Comparison of ENCODE assay signal across 31 cellular contexts in the genomic region with DNA sequence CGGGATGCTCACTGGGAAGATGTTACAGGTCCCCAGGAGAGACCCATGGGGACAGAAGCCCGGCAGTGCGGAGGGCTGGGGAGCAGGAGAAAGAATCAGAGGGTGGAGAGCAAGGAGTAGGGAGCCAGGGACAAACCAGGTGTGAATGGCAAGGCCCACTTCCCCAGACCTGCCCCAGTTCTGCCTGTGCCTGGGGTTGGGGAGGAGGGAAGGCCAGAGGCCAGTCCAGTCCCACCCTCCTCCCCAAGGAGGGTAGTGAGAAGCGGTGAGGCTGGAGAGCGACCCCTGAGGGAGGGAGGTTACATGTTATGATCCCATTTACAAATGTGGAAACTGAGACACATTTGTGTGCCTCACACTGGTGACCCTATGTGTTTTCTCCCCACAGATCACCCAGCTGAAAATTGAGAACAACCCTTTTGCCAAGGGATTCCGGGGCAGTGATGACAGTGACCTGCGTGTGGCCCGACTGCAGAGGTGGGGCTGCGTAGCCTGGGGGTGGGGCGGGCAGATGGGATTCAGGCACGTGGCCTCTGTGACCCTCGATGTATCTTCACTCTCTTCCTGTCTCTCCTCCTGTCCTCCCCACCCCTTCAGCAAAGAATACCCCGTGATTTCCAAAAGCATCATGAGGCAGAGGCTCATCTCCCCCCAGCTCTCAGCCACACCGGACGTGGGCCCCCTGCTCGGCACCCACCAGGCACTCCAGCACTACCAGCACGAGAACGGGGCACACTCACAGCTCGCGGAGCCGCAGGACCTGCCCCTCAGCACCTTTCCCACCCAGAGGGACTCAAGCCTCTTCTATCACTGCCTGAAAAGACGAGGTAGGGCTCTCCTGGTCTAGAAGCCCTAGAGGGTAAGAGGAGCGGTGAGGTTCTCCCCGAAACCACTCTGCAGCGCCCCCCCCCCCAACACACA. TPM values are rescaled to one million over a fixed set of nuclear protein-coding genes. Genes with fewer than 3 reads are reported as not detected.
"Had no signal": no experiment of that assay in that cellular context is flagged by ENCODE, and none has a peak within 500 bp of the region (broad histone marks: within the 10 kb centered on the region; RNA-seq: fewer than 3 reads in every experiment).

No MANE protein-coding gene starts in this region.

- H3K27me3 ChIP-seq: ovary had no signal

- H3K27ac Mint-ChIP-seq: activated CD8-positive, alpha-beta T cell treated with anti-CD3 and anti-CD28 coated beads for 36 hours; activated naive CD4-positive, alpha-beta T cell treated with anti-CD3 and anti-CD28 coated beads for 36 hours; activated naive CD8-positive, alpha-beta T cell treated with anti-CD3 and anti-CD28 coated beads, Interleukin-2, amount 10 ng/mL, durations not matched to agents 7 days and 5 days; activated T-cell treated with anti-CD3 and anti-CD28 coated beads, Interleukin-2, amount 50 U/mL, for 72 hours; immature natural killer cell; nephron progenitor cell; stimulated activated naive B cell treated with anti-CD40 and anti-IgM and Interleukin-4, amounts not matched to agents 10 μg/mL and 1 μg/mL and 100 μg/mL, for 72 hours had no signal

- H3K4me3 Mint-ChIP-seq: activated CD8-positive, alpha-beta T cell treated with anti-CD3 and anti-CD28 coated beads for 36 hours; activated naive CD4-positive, alpha-beta T cell treated with anti-CD3 and anti-CD28 coated beads for 36 hours; activated naive CD8-positive, alpha-beta T cell treated with anti-CD3 and anti-CD28 coated beads, Interleukin-2, amount 10 ng/mL, durations not matched to agents 7 days and 5 days; activated T-cell treated with anti-CD3 and anti-CD28 coated beads, Interleukin-2, amount 50 U/mL, for 72 hours; immature natural killer cell; nephron progenitor cell; stimulated activated naive B cell treated with anti-CD40 and anti-IgM and Interleukin-4, amounts not matched to agents 10 μg/mL and 1 μg/mL and 100 μg/mL, for 72 hours had no signal

- ATAC-seq: activated CD8-positive, alpha-beta T cell treated with anti-CD3 and anti-CD28 coated beads for 36 hours; activated T-cell treated with anti-CD3 and anti-CD28 coated beads, Interleukin-2, amount 50 U/mL, for 72 hours; gastroesophageal sphincter; left lobe of liver; stimulated activated naive B cell treated with anti-CD40 and anti-IgM and Interleukin-4, amounts not matched to agents 10 μg/mL and 1 μg/mL and 100 μg/mL, for 72 hours had no signal

- H3K4me1 Mint-ChIP-seq: immature natural killer cell had no signal

- H3K36me3 Mint-ChIP-seq: activated naive CD8-positive, alpha-beta T cell treated with anti-CD3 and anti-CD28 coated beads, Interleukin-2, amount 10 ng/mL, durations not matched to agents 7 days and 5 days; immature natural killer cell; stimulated activated naive B cell treated with anti-CD40 and anti-IgM and Interleukin-4, amounts not matched to agents 10 μg/mL and 1 μg/mL and 100 μg/mL, for 72 hours had no signal

- H3K9me3 ChIP-seq: gastroesophageal sphincter, ovary, prostate gland, suprapubic skin, tibial nerve had no signal

- H3K4me3 ChIP-seq: coronary artery, dorsolateral prefrontal cortex, gastroesophageal sphincter, lung, ovary, prostate gland, smooth muscle cell, suprapubic skin, tibial nerve had no signal

- H3K27ac ChIP-seq: brain microvascular endothelial cell, coronary artery, dorsolateral prefrontal cortex, gastroesophageal sphincter, ovary, prostate gland, suprapubic skin, tibial nerve, VCaP had no signal

- H3K36me3 ChIP-seq: brain microvascular endothelial cell, gastroesophageal sphincter, ovary, prostate gland, suprapubic skin, tibial nerve had no signal

- DNase-seq: activated CD4-positive, alpha-beta T cell treated with anti-CD3 and anti-CD28 coated beads, Interleukin-2, amount 50 U/mL, for 1 hour; activated CD8-positive, alpha-beta T cell treated with anti-CD3 and anti-CD28 coated beads for 36 hours; activated naive CD4-positive, alpha-beta T cell treated with anti-CD3 and anti-CD28 coated beads for 36 hours; activated naive CD8-positive, alpha-beta T cell treated with anti-CD3 and anti-CD28 coated beads, Interleukin-2, amount 10 ng/mL, durations not matched to agents 7 days and 5 days; activated T-cell treated with anti-CD3 and anti-CD28 coated beads, Interleukin-2, amount 50 U/mL, for 72 hours; brain microvascular endothelial cell; dorsolateral prefrontal cortex; effector memory CD4-positive, alpha-beta T cell; erythroblast; hypothalamus; immature natural killer cell; kidney glomerular epithelial cell; mesendoderm; nephron progenitor cell; stimulated activated CD4-positive, alpha-beta T cell treated with anti-CD3 and anti-CD28 coated beads, Interleukin-15, amount 100 ng/mL, for 24 hours; stimulated activated CD4-positive, alpha-beta T cell treated with anti-CD3 and anti-CD28 coated beads, Interleukin-2, amount 100 ng/mL, for 24 hours; stimulated activated naive B cell treated with anti-CD40 and anti-IgM and Interleukin-4, amounts not matched to agents 10 μg/mL and 1 μg/mL and 100 μg/mL, for 72 hours; T-helper 1 cell; T-helper 9 cell had no signal

- H3K4me1 ChIP-seq: gastroesophageal sphincter, prostate gland, tibial nerve had no signal

- H3K9me3 Mint-ChIP-seq: activated CD8-positive, alpha-beta T cell treated with anti-CD3 and anti-CD28 coated beads for 36 hours; activated naive CD4-positive, alpha-beta T cell treated with anti-CD3 and anti-CD28 coated beads for 36 hours; activated naive CD8-positive, alpha-beta T cell treated with anti-CD3 and anti-CD28 coated beads, Interleukin-2, amount 10 ng/mL, durations not matched to agents 7 days and 5 days; activated T-cell treated with anti-CD3 and anti-CD28 coated beads, Interleukin-2, amount 50 U/mL, for 72 hours; immature natural killer cell; nephron progenitor cell; stimulated activated naive B cell treated with anti-CD40 and anti-IgM and Interleukin-4, amounts not matched to agents 10 μg/mL and 1 μg/mL and 100 μg/mL, for 72 hours had no signal

RNA-seq across cellular contexts. Expression of gene TBX4, which starts 27.5 kb away (rescaled TPM):
- total RNA-seq: activated CD8-positive, alpha-beta T cell treated with anti-CD3 and anti-CD28 coated beads for 36 hours; activated naive CD4-positive, alpha-beta T cell treated with anti-CD3 and anti-CD28 coated beads for 36 hours; activated naive CD8-positive, alpha-beta T cell treated with anti-CD3 and anti-CD28 coated beads, Interleukin-2, amount 10 ng/mL, durations not matched to agents 7 days and 5 days; activated T-cell treated with anti-CD3 and anti-CD28 coated beads, Interleukin-2, amount 50 U/mL, for 72 hours; cerebellum; fibroblast of villous mesenchyme; left lobe of liver; tibial nerve had no signal
- polyA plus RNA-seq: immature natural killer cell, ovary had no signal
